Comparison of ENCODE assay signal across 29 cellular contexts in genomic region chr11:91314521-91314920, GRCh38.
DNase-seq lines count a peak whose midpoint lies in the region; ATAC-seq and TF ChIP-seq lines count a peak whose summit lies in the region.
"Had no signal": no experiment of that assay in that cellular context is flagged by ENCODE, and none has a peak within 500 bp of the region (broad histone marks: within the 10 kb centered on the region; RNA-seq: fewer than 3 reads in every experiment).

No MANE protein-coding gene starts in this region.

- ATAC-seq in Right ventricle myocardium inferior: peak; percentile 94
- peak; percentile 95 for ATAC-seq in Right ventricle myocardium superior (ENCODE audit: poor library complexity)
- no peak for ATAC-seq in heart left ventricle
- ATAC-seq: A549; CD8-positive, alpha-beta T cell had no signal

- DNase-seq in Right ventricle myocardium inferior (ENCODE audit: missing footprints): no peak
- DNase-seq in right atrium auricular region (ENCODE audit: low spot score): no peak
- no peak for DNase-seq in Right ventricle myocardium superior
- no peak for DNase-seq in heart left ventricle
- DNase-seq: 8988T; ACHN; AML-193; BE2C; C1 segment of cervical spinal cord; Caco-2; Calu3; CD4-positive, alpha-beta memory T cell; CD4-positive, alpha-beta T cell; CD4-positive, CD25-positive, alpha-beta regulatory T cell; CD8-positive, alpha-beta memory T cell; CD8-positive, alpha-beta T cell; COR-L47; DMS 273 treated with DMSO at 0.1 percent for 48 hours; DMS153; DMS53; DMS79; DMS79 treated with DMSO at 0.1 percent for 48 hours; DND-41; EL had no signal

- H3K4me3 ChIP-seq in right atrium auricular region (no peak overlapping the region), heart left ventricle (no peak overlapping the region)
- H3K4me3 ChIP-seq: A549; BLaER1; BLaER1 treated with 17β-estradiol and CSF1 and Interleukin-3, amounts not matched to agents 10 nM and 100 nM had no signal

- H3K9me3 ChIP-seq in right atrium auricular region: no peaks in the 10 kb centered on the region
- no peaks in the 10 kb centered on the region for H3K9me3 ChIP-seq in heart left ventricle
- H3K9me3 ChIP-seq: A549; BE2C; BLaER1; BLaER1 treated with 17β-estradiol and CSF1 and Interleukin-3, amounts not matched to agents 10 nM and 100 nM; Caco-2 had no signal

- WGBS in heart left ventricle, 4 donors: 43 to 57% (median 52%) methylated on average over 2 of the region's 2 CpGs

- no peaks in the 10 kb centered on the region for H3K27me3 ChIP-seq in right atrium auricular region
- no peaks in the 10 kb centered on the region for H3K27me3 ChIP-seq in heart left ventricle
- H3K27me3 ChIP-seq: BE2C; BLaER1; BLaER1 treated with 17β-estradiol and CSF1 and Interleukin-3, amounts not matched to agents 10 nM and 100 nM had no signal

- H3K27ac ChIP-seq in right atrium auricular region (no peak overlapping the region), heart left ventricle (no peak overlapping the region)
- H3K27ac ChIP-seq: 22Rv1; A549; BLaER1; BLaER1 treated with 17β-estradiol and CSF1 and Interleukin-3, amounts not matched to agents 10 nM and 100 nM; C4-2B had no signal

- no peaks in the 10 kb centered on the region for H3K4me1 ChIP-seq in right atrium auricular region
- no peaks in the 10 kb centered on the region for H3K4me1 ChIP-seq in heart left ventricle
- H3K4me1 ChIP-seq: A549; BE2C; BLaER1; BLaER1 treated with 17β-estradiol and CSF1 and Interleukin-3, amounts not matched to agents 10 nM and 100 nM; Caco-2 had no signal

- no peak for TF ChIP-seq POLR2A in heart left ventricle (IDR thresholded peaks at IDR 0.05)

- intact Hi-C loops in Right ventricle myocardium inferior (cut with DNase I): no loop called here
- intact Hi-C loops in Right ventricle myocardium superior (cut with DNase I): no loop called here
- intact Hi-C loops in heart left ventricle (cut with DNase I): no loop called here

- H3K36me3 ChIP-seq in right atrium auricular region (no peaks in the 10 kb centered on the region), heart left ventricle (no peaks in the 10 kb centered on the region)
- H3K36me3 ChIP-seq: BE2C; BLaER1; BLaER1 treated with 17β-estradiol and CSF1 and Interleukin-3, amounts not matched to agents 10 nM and 100 nM had no signal

- TF ChIP-seq CTCF in right atrium auricular region (IDR thresholded peaks at IDR 0.05) (no peak), heart left ventricle (IDR thresholded peaks at IDR 0.05) (no peak)

Comparison
In these comparisons a context has a peak if more than half of its experiments do, and no peak if none do; other contexts are left out.
1. ATAC-seq: peak in Right ventricle myocardium inferior (single experiment) and Right ventricle myocardium superior (single experiment); none in heart left ventricle (0 of 4).